In genomic region chr10:38027992-38028391, GRCh38 we compare ENCODE assay signal across 20 cellular contexts. TPM values are rescaled to one million over a fixed set of nuclear protein-coding genes. Genes with fewer than 3 reads are reported as not detected.
A peak's percentile ranks its signal among the peaks of the same experiment; 100 is the strongest.
DNase-seq lines count a peak whose midpoint lies in the region; ATAC-seq, FAIRE-seq and TF ChIP-seq lines count a peak whose summit lies in the region.
"Had no signal": no experiment of that assay in that cellular context is flagged by ENCODE, and none has a peak within 500 bp of the region (broad histone marks: within the 10 kb centered on the region; RNA-seq: fewer than 3 reads in every experiment).

No MANE protein-coding gene starts in this region.

- H3K9ac ChIP-seq in fibroblast of lung (ENCODE audit: insufficient read depth, low read length), result no peak overlapping the region
- H3K9ac ChIP-seq: parathyroid adenoma had no signal

- no peak overlapping the region for H3K4me2 ChIP-seq in fibroblast of lung (ENCODE audit: extremely low read depth, insufficient read depth, low read length)

- TF ChIP-seq CTCF in CD14-positive monocyte (IDR thresholded peaks at IDR 0.05), result no peak
- TF ChIP-seq CTCF in fibroblast of lung (conservative IDR thresholded peaks at IDR 0.05 in 1 of 2, IDR thresholded peaks at IDR 0.05 in 1 of 2; ENCODE audit: low read depth in 1 of 2, low read length in 2 of 2), result no peak

- peak; percentile 50 for DNase-seq in CD14-positive monocyte (ENCODE audit: low spot score)
- peak; percentile 37 for DNase-seq in EL
- peak; percentile 31 for DNase-seq in RCC 7860 (ENCODE audit: low spot score)
- DNase-seq in fibroblast of lung (ENCODE audit: low read depth in 2 of 2), result peak; percentile 8
- no peak for DNase-seq in GM19240 (ENCODE audit: insufficient read length, low spot score)
- no peak for DNase-seq in naive thymus-derived CD8-positive, alpha-beta T cell
- DNase-seq: activated CD4-positive, alpha-beta T cell treated with anti-CD3 and anti-CD28 coated beads, Interleukin-2, amount 50 U/mL, for 1 hour; activated CD8-positive, alpha-beta memory T cell treated with anti-CD3 and anti-CD28 coated beads, Interleukin-2, amount 50 U/mL, for 48 hours; amniotic stem cell; kidney glomerular epithelial cell; NCI-H187; SHP77 treated with DMSO at 0.1 percent for 48 hours; stimulated activated naive B cell treated with anti-CD40 and anti-IgM and Interleukin-4, amounts not matched to agents 10 μg/mL and 1 μg/mL and 100 μg/mL, for 72 hours had no signal

- H3K36me3 ChIP-seq in fibroblast of lung (ENCODE audit: control insufficient read depth, insufficient read depth, low read length), result no peaks in the 10 kb centered on the region

- H3K4me3 Mint-ChIP-seq in CD14-positive monocyte, result no peak overlapping the region
- H3K4me3 Mint-ChIP-seq in naive thymus-derived CD8-positive, alpha-beta T cell, result no peak overlapping the region
- H3K4me3 Mint-ChIP-seq: memory B cell; nephron; stimulated activated naive B cell treated with anti-CD40 and anti-IgM and Interleukin-4, amounts not matched to agents 10 μg/mL and 1 μg/mL and 100 μg/mL, for 72 hours had no signal

- no peak overlapping the region for H2AFZ ChIP-seq in fibroblast of lung (ENCODE audit: low read length)
- H2AFZ ChIP-seq: parathyroid adenoma had no signal

- H3K27ac Mint-ChIP-seq in CD14-positive monocyte, result peak overlapping the region in 4 of 7 donors; percentile 50 to 80 (median 58)
- peak overlapping the region in 3 of 10 donors; percentile 54 to 83 (median 69) for H3K27ac Mint-ChIP-seq in naive thymus-derived CD8-positive, alpha-beta T cell
- H3K27ac Mint-ChIP-seq: nephron had no signal

- POLR2A ChIA-PET in naive thymus-derived CD8-positive, alpha-beta T cell (lab: Charles Lee), result no interaction called here

- H3K9me3 ChIP-seq in fibroblast of lung (ENCODE audit: control insufficient read depth, insufficient read depth, low read depth, low read length), result no peaks in the 10 kb centered on the region

- no peak overlapping the region for H3K27ac ChIP-seq in fibroblast of lung (ENCODE audit: insufficient read depth, low read length)
- H3K27ac ChIP-seq: cardiac muscle cell, HL-60, parathyroid adenoma had no signal

- H3K27me3 Mint-ChIP-seq in CD14-positive monocyte (ENCODE audit: low read depth in 3 of 3), result peaks cover 0 to 2% (median 0%) of the 10 kb centered on the region in 3 donors
- no peaks in the 10 kb centered on the region for H3K27me3 Mint-ChIP-seq in naive thymus-derived CD8-positive, alpha-beta T cell
- H3K27me3 Mint-ChIP-seq: memory B cell; stimulated activated naive B cell treated with anti-CD40 and anti-IgM and Interleukin-4, amounts not matched to agents 10 μg/mL and 1 μg/mL and 100 μg/mL, for 72 hours; T-cell had no signal

- no peaks in the 10 kb centered on the region for H3K79me2 ChIP-seq in fibroblast of lung (ENCODE audit: control insufficient read depth, insufficient read depth, low read length)
- H3K79me2 ChIP-seq: parathyroid adenoma had no signal

- H3K27me3 ChIP-seq in fibroblast of lung (ENCODE audit: control insufficient read depth, insufficient read depth, low read length), result no peaks in the 10 kb centered on the region
- H3K27me3 ChIP-seq: cardiac muscle cell had no signal

- peaks cover 21% of the 10 kb centered on the region for H3K4me1 Mint-ChIP-seq in CD14-positive monocyte
- H3K4me1 Mint-ChIP-seq in naive thymus-derived CD8-positive, alpha-beta T cell, result peaks cover 17 to 34% (median 28%) of the 10 kb centered on the region in 4 donors
- H3K4me1 Mint-ChIP-seq: nephron had no signal

- H3K4me1 ChIP-seq in fibroblast of lung (ENCODE audit: control insufficient read depth, extremely low read depth, insufficient read depth, low read length), result no peaks in the 10 kb centered on the region
- H3K4me1 ChIP-seq: parathyroid adenoma had no signal

- no peak for FAIRE-seq in RCC 7860 (lab: Jason Lieb, UNC)

- no peak for ATAC-seq in GM19452 (IDR thresholded peaks at IDR 0.05; ENCODE audit: unreplicated experiment)
- ATAC-seq in naive thymus-derived CD8-positive, alpha-beta T cell, result no peak
- ATAC-seq: stimulated activated naive B cell treated with anti-CD40 and anti-IgM and Interleukin-4, amounts not matched to agents 10 μg/mL and 1 μg/mL and 100 μg/mL, for 72 hours had no signal

- intact Hi-C loops in CD14-positive monocyte (cut with micrococcal nuclease), result no loop called here

- H3K9me3 Mint-ChIP-seq in CD14-positive monocyte, result peaks cover 3 to 8% (median 5%) of the 10 kb centered on the region in 7 donors
- H3K9me3 Mint-ChIP-seq in naive thymus-derived CD8-positive, alpha-beta T cell, result peaks cover 0 to 7% (median 0%) of the 10 kb centered on the region in 9 donors

- H4K20me1 ChIP-seq in fibroblast of lung (ENCODE audit: control insufficient read depth, extremely low read depth, insufficient read depth, low read length), result no peaks in the 10 kb centered on the region

- no peak overlapping the region for H3K4me3 ChIP-seq in fibroblast of lung (replicated peaks in 1 of 4; ENCODE audit: control extremely low read depth in 1 of 4, insufficient read depth in 1 of 4, low read depth in 3 of 4, low read length in 4 of 4)
- H3K4me3 ChIP-seq: cardiac muscle cell had no signal

- H3K36me3 Mint-ChIP-seq in CD14-positive monocyte, result peaks cover 61 to 90% of the 10 kb centered on the region in 2 donors
- H3K36me3 Mint-ChIP-seq in naive thymus-derived CD8-positive, alpha-beta T cell, result peaks cover 48 to 96% (median 72%) of the 10 kb centered on the region in 3 donors

RNA-seq across cellular contexts. Expression of gene ZNF33A, which starts 17.5 kb away (rescaled TPM):
- polyA plus RNA-seq in CD14-positive monocyte, result 10 to 100 TPM; 10.0 to 10.3 TPM
- total RNA-seq in fibroblast of lung, result 11.6 and 11.8 TPM in 2 replicates
- polyA plus RNA-seq in fibroblast of lung, result 6.1 and 12.0 TPM in 2 replicates
- polyA plus RNA-seq in fibroblast of lung (2012), result 4.0 and 9.2 TPM in 2 replicates
- 2.0 and 2.6 TPM in 2 replicates for polyA minus RNA-seq in fibroblast of lung (ENCODE audit: low replicate concordance)
- total RNA-seq in naive thymus-derived CD8-positive, alpha-beta T cell, result 10 to 100 TPM; 68.5 to 76.1 TPM
- 10 to 100 TPM; 13.4 to 21.4 (median 19.3) TPM for polyA plus RNA-seq in naive thymus-derived CD8-positive, alpha-beta T cell

RNA-seq across cellular contexts. Expression of gene ZNF25, which starts 51.5 kb away (rescaled TPM):
- polyA plus RNA-seq in CD14-positive monocyte (1 to 10 TPM; 5.5 to 6.2 TPM), fibroblast of lung (6.0 and 12.0 TPM in 2 replicates)
- 14.6 and 18.5 TPM in 2 replicates for total RNA-seq in fibroblast of lung
- 4.8 and 7.3 TPM in 2 replicates for polyA plus RNA-seq in fibroblast of lung (2012)
- polyA minus RNA-seq in fibroblast of lung (ENCODE audit: low replicate concordance), result 1.1 and 1.2 TPM in 2 replicates
- 10 to 100 TPM in 1 of 2 experiments, 1 to 10 TPM in 1; 9.6 to 11.0 TPM for total RNA-seq in naive thymus-derived CD8-positive, alpha-beta T cell
- 1 to 10 TPM; 3.6 to 5.9 (median 5.3) TPM for polyA plus RNA-seq in naive thymus-derived CD8-positive, alpha-beta T cell

Comparison
In these comparisons a context has a peak if more than half of its experiments do, and no peak if none do; other contexts are left out.
1. DNase-seq: peak in CD14-positive monocyte (single experiment), EL (single experiment), RCC 7860 (single experiment) and fibroblast of lung (2 of 2); none in GM19240 (single experiment) and naive thymus-derived CD8-positive, alpha-beta T cell (0 of 10).